1 cellular context compared by ENCODE assay signal in the genomic region with DNA sequence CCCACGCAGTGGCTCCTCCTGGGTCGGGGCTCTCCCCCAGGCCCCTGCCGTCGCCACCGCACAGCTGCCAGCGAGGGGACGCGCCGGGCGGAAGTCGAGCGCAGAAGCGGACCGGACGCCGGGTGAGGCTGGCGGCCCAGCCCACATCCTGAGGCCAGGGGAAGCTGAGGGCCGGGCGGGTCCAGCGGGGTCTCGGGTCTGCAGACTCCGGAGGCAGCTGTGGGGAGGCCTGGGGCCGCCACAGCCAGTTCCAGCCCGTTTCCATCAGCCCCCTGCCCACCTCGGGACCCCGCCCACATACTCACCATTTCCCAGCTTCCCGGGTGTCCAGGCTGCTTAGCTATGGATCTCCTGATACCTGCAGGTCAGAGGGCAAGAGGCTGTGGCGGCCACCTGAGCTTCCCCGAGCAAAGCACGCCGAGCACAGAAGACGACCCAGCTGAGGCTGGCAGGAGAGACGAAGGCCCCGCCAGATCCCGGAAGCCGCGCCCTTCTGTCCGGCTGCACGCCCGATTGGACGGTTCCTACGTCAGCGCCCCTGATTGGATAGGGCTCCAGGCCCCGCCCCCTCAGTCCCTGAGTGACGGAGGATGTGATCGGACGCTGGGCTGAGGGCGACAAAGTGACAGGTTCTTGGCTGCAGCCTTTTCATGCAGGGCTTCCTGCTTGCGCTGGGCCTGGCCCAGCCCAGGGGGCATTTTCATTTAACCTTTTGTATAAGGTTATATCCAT.
TF ChIP-seq lines count a peak whose summit lies in the region.

No MANE protein-coding gene starts in this region.

TF ChIP-seq in K562, 482 proteins besides CTCF, POLR2A, EP300 and RAD21 (continued from another document and continues in another):
- TF ChIP-seq, protein P1, sequence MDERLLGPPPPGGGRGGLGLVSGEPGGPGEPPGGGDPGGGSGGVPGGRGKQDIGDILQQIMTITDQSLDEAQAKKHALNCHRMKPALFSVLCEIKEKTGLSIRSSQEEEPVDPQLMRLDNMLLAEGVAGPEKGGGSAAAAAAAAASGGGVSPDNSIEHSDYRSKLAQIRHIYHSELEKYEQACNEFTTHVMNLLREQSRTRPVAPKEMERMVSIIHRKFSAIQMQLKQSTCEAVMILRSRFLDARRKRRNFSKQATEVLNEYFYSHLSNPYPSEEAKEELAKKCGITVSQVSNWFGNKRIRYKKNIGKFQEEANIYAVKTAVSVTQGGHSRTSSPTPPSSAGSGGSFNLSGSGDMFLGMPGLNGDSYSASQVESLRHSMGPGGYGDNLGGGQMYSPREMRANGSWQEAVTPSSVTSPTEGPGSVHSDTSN (CRISPR knock-in tag; IDR thresholded peaks at IDR 0.05; ENCODE audit: low read depth), result peak; percentile 89
- TF ChIP-seq, protein P1 (tag; conservative IDR thresholded peaks at IDR 0.05; ENCODE audit: low read depth), result peak; percentile 95
- TF ChIP-seq, protein P2, sequence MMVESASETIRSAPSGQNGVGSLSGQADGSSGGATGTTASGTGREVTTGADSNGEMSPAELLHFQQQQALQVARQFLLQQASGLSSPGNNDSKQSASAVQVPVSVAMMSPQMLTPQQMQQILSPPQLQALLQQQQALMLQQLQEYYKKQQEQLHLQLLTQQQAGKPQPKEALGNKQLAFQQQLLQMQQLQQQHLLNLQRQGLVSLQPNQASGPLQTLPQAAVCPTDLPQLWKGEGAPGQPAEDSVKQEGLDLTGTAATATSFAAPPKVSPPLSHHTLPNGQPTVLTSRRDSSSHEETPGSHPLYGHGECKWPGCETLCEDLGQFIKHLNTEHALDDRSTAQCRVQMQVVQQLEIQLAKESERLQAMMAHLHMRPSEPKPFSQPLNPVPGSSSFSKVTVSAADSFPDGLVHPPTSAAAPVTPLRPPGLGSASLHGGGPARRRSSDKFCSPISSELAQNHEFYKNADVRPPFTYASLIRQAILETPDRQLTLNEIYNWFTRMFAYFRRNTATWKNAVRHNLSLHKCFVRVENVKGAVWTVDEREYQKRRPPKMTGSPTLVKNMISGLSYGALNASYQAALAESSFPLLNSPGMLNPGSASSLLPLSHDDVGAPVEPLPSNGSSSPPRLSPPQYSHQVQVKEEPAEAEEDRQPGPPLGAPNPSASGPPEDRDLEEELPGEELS (CRISPR knock-in tag; IDR thresholded peaks at IDR 0.05; ENCODE audit: borderline replicate concordance), result peak; percentile 72; the same call in 1 of the 2 replicates
- TF ChIP-seq ZFP1 (CRISPR knock-in tag; IDR thresholded peaks at IDR 0.05) (no peak), POLR2G (IDR thresholded peaks at IDR 0.05; ENCODE audit: low read depth, low read length) (peak; percentile 98), SUPT5H (IDR thresholded peaks at IDR 0.05) (peak; percentile 96), ERF (CRISPR knock-in tag; IDR thresholded peaks at IDR 0.05) (peak; percentile 68; the same call in 1 of the 2 replicates), ESRRB (CRISPR knock-in tag; IDR thresholded peaks at IDR 0.05; ENCODE audit: borderline replicate concordance) (no peak), BHLHE40 (IDR thresholded peaks at IDR 0.05; ENCODE audit: low read length) (peak; percentile 17; the same call in 1 of the 2 replicates), KLF16 (IDR thresholded peaks at IDR 0.05) (no peak), NR2C1 (IDR thresholded peaks at IDR 0.05) (no peak), NR2C1 (tag; IDR thresholded peaks at IDR 0.05) (0 out of 2 replicates have a peak, but pooled peaks have one; percentile 43), MTA1 (IDR thresholded peaks at IDR 0.05; ENCODE audit: borderline replicate concordance) (no peak), MYC (IDR thresholded peaks at IDR 0.05; ENCODE audit: low read depth, low read length) (peak; percentile 11; the same call in 1 of the 2 replicates), MYC (CRISPR knock-in tag; IDR thresholded peaks at IDR 0.05; ENCODE audit: borderline replicate concordance, low read depth) (no peak), POLR2AphosphoS2 (IDR thresholded peaks at IDR 0.05; ENCODE audit: low read length) (peak; percentile 52; the same call in 1 of the 2 replicates), GTF2F1 (IDR thresholded peaks at IDR 0.05; ENCODE audit: low read depth, low read length) (no peak), SIN3B (IDR thresholded peaks at IDR 0.05; ENCODE audit: low read depth) (no peak), NFIC (IDR thresholded peaks at IDR 0.05) (peak; percentile 46), SIX5 (IDR thresholded peaks at IDR 0.05; ENCODE audit: borderline replicate concordance in 1 of 2, insufficient read depth in 1 of 2, low read depth in 1 of 2, low read length in 2 of 2) (no peak)
- TF ChIP-seq, protein P3, sequence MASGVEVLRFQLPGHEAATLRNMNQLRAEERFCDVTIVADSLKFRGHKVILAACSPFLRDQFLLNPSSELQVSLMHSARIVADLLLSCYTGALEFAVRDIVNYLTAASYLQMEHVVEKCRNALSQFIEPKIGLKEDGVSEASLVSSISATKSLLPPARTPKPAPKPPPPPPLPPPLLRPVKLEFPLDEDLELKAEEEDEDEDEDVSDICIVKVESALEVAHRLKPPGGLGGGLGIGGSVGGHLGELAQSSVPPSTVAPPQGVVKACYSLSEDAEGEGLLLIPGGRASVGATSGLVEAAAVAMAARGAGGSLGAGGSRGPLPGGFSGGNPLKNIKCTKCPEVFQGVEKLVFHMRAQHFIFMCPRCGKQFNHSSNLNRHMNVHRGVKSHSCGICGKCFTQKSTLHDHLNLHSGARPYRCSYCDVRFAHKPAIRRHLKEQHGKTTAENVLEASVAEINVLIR (CRISPR knock-in tag; IDR thresholded peaks at IDR 0.05), result peak; percentile 63
- TF ChIP-seq, protein P4, sequence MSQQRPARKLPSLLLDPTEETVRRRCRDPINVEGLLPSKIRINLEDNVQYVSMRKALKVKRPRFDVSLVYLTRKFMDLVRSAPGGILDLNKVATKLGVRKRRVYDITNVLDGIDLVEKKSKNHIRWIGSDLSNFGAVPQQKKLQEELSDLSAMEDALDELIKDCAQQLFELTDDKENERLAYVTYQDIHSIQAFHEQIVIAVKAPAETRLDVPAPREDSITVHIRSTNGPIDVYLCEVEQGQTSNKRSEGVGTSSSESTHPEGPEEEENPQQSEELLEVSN (IDR thresholded peaks at IDR 0.05; ENCODE audit: borderline replicate concordance in 1 of 2, extremely low read depth in 1 of 2, insufficient read depth in 1 of 2, insufficient read length in 1 of 2, low read depth in 1 of 2, low read length in 1 of 2, poor library complexity in 1 of 2, severe bottlenecking in 1 of 2), result peak; percentile 57 to 64
- TF ChIP-seq, protein P5, sequence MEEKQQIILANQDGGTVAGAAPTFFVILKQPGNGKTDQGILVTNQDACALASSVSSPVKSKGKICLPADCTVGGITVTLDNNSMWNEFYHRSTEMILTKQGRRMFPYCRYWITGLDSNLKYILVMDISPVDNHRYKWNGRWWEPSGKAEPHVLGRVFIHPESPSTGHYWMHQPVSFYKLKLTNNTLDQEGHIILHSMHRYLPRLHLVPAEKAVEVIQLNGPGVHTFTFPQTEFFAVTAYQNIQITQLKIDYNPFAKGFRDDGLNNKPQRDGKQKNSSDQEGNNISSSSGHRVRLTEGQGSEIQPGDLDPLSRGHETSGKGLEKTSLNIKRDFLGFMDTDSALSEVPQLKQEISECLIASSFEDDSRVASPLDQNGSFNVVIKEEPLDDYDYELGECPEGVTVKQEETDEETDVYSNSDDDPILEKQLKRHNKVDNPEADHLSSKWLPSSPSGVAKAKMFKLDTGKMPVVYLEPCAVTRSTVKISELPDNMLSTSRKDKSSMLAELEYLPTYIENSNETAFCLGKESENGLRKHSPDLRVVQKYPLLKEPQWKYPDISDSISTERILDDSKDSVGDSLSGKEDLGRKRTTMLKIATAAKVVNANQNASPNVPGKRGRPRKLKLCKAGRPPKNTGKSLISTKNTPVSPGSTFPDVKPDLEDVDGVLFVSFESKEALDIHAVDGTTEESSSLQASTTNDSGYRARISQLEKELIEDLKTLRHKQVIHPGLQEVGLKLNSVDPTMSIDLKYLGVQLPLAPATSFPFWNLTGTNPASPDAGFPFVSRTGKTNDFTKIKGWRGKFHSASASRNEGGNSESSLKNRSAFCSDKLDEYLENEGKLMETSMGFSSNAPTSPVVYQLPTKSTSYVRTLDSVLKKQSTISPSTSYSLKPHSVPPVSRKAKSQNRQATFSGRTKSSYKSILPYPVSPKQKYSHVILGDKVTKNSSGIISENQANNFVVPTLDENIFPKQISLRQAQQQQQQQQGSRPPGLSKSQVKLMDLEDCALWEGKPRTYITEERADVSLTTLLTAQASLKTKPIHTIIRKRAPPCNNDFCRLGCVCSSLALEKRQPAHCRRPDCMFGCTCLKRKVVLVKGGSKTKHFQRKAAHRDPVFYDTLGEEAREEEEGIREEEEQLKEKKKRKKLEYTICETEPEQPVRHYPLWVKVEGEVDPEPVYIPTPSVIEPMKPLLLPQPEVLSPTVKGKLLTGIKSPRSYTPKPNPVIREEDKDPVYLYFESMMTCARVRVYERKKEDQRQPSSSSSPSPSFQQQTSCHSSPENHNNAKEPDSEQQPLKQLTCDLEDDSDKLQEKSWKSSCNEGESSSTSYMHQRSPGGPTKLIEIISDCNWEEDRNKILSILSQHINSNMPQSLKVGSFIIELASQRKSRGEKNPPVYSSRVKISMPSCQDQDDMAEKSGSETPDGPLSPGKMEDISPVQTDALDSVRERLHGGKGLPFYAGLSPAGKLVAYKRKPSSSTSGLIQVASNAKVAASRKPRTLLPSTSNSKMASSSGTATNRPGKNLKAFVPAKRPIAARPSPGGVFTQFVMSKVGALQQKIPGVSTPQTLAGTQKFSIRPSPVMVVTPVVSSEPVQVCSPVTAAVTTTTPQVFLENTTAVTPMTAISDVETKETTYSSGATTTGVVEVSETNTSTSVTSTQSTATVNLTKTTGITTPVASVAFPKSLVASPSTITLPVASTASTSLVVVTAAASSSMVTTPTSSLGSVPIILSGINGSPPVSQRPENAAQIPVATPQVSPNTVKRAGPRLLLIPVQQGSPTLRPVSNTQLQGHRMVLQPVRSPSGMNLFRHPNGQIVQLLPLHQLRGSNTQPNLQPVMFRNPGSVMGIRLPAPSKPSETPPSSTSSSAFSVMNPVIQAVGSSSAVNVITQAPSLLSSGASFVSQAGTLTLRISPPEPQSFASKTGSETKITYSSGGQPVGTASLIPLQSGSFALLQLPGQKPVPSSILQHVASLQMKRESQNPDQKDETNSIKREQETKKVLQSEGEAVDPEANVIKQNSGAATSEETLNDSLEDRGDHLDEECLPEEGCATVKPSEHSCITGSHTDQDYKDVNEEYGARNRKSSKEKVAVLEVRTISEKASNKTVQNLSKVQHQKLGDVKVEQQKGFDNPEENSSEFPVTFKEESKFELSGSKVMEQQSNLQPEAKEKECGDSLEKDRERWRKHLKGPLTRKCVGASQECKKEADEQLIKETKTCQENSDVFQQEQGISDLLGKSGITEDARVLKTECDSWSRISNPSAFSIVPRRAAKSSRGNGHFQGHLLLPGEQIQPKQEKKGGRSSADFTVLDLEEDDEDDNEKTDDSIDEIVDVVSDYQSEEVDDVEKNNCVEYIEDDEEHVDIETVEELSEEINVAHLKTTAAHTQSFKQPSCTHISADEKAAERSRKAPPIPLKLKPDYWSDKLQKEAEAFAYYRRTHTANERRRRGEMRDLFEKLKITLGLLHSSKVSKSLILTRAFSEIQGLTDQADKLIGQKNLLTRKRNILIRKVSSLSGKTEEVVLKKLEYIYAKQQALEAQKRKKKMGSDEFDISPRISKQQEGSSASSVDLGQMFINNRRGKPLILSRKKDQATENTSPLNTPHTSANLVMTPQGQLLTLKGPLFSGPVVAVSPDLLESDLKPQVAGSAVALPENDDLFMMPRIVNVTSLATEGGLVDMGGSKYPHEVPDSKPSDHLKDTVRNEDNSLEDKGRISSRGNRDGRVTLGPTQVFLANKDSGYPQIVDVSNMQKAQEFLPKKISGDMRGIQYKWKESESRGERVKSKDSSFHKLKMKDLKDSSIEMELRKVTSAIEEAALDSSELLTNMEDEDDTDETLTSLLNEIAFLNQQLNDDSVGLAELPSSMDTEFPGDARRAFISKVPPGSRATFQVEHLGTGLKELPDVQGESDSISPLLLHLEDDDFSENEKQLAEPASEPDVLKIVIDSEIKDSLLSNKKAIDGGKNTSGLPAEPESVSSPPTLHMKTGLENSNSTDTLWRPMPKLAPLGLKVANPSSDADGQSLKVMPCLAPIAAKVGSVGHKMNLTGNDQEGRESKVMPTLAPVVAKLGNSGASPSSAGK (IDR thresholded peaks at IDR 0.05), result peak; percentile 83
- TF ChIP-seq, protein P6, sequence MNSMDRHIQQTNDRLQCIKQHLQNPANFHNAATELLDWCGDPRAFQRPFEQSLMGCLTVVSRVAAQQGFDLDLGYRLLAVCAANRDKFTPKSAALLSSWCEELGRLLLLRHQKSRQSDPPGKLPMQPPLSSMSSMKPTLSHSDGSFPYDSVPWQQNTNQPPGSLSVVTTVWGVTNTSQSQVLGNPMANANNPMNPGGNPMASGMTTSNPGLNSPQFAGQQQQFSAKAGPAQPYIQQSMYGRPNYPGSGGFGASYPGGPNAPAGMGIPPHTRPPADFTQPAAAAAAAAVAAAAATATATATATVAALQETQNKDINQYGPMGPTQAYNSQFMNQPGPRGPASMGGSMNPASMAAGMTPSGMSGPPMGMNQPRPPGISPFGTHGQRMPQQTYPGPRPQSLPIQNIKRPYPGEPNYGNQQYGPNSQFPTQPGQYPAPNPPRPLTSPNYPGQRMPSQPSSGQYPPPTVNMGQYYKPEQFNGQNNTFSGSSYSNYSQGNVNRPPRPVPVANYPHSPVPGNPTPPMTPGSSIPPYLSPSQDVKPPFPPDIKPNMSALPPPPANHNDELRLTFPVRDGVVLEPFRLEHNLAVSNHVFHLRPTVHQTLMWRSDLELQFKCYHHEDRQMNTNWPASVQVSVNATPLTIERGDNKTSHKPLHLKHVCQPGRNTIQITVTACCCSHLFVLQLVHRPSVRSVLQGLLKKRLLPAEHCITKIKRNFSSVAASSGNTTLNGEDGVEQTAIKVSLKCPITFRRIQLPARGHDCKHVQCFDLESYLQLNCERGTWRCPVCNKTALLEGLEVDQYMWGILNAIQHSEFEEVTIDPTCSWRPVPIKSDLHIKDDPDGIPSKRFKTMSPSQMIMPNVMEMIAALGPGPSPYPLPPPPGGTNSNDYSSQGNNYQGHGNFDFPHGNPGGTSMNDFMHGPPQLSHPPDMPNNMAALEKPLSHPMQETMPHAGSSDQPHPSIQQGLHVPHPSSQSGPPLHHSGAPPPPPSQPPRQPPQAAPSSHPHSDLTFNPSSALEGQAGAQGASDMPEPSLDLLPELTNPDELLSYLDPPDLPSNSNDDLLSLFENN (IDR thresholded peaks at IDR 0.05; ENCODE audit: low read depth in 2 of 2, low read length in 2 of 2), result no peak
- TF ChIP-seq, protein P7, sequence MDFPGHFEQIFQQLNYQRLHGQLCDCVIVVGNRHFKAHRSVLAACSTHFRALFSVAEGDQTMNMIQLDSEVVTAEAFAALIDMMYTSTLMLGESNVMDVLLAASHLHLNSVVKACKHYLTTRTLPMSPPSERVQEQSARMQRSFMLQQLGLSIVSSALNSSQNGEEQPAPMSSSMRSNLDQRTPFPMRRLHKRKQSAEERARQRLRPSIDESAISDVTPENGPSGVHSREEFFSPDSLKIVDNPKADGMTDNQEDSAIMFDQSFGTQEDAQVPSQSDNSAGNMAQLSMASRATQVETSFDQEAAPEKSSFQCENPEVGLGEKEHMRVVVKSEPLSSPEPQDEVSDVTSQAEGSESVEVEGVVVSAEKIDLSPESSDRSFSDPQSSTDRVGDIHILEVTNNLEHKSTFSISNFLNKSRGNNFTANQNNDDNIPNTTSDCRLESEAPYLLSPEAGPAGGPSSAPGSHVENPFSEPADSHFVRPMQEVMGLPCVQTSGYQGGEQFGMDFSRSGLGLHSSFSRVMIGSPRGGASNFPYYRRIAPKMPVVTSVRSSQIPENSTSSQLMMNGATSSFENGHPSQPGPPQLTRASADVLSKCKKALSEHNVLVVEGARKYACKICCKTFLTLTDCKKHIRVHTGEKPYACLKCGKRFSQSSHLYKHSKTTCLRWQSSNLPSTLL (IDR thresholded peaks at IDR 0.05), result peak; percentile 74
